In genomic region chr1:156444407-156445001, GRCh38 we compare ENCODE assay signal across 8 cellular contexts. TPM values are rescaled to one million over a fixed set of nuclear protein-coding genes. Genes with fewer than 3 reads are reported as not detected.
DNase-seq lines count a peak whose midpoint lies in the region; ATAC-seq, FAIRE-seq and TF ChIP-seq lines count a peak whose summit lies in the region.

No MANE protein-coding gene starts in this region.

- H3K27ac ChIP-seq in MM.1S (ENCODE audit: low read length): no peak overlapping the region
- H3K27ac ChIP-seq in HepG2 (ENCODE audit: extremely low read length, insufficient read depth, low read length): no peak overlapping the region

- H4K20me1 ChIP-seq in MM.1S (ENCODE audit: insufficient read depth, low read length) (no peaks in the 10 kb centered on the region), HepG2 (ENCODE audit: insufficient read depth, low read length) (no peaks in the 10 kb centered on the region; the same call in 1 of the 2 replicates)

- H3K36me3 ChIP-seq in MM.1S (replicated peaks; ENCODE audit: insufficient read depth, low read length) (no peaks in the 10 kb centered on the region), HepG2 (replicated peaks in 1 of 2; ENCODE audit: control insufficient read depth in 1 of 2, insufficient read depth in 2 of 2, low read length in 2 of 2) (no peaks in the 10 kb centered on the region)

- H3K36me3 Mint-ChIP-seq in activated CD8-positive, alpha-beta T cell treated with anti-CD3 and anti-CD28 coated beads for 36 hours (ENCODE audit: low read depth): no peaks in the 10 kb centered on the region

- CTCF ChIA-PET in activated CD8-positive, alpha-beta T cell treated with anti-CD3 and anti-CD28 coated beads for 36 hours (lab: Charles Lee): interaction anchor here (1.1 to 6.6 kb wide), 14 partner anchors 10 to 164 kb away, joined by 3 to 420 read pairs (median 26); no protein-coding TSS in a partner anchor
- CTCF ChIA-PET in HepG2 (lab: Yijun Ruan, JAX; ENCODE audit: low intra/inter-chr PET ratio, low total read pairs): interaction anchor here (0.9 to 3.9 kb wide), 4 partner anchors 25 to 88 kb away, joined by 3 to 76 read pairs (median 18); no protein-coding TSS in a partner anchor

- POLR2A ChIA-PET in activated CD8-positive, alpha-beta T cell treated with anti-CD3 and anti-CD28 coated beads for 36 hours (lab: Charles Lee): no interaction called here
- POLR2A ChIA-PET in HepG2 (lab: Yijun Ruan, JAX): interaction anchor here (1.8 kb wide), 1 partner anchor 58 kb away, joined by 21 read pairs; no protein-coding TSS in a partner anchor

- TF ChIP-seq CTCF in MM.1S (IDR thresholded peaks at IDR 0.05; ENCODE audit: low read length) (peak; percentile 80), HepG2 (CRISPR knock-in tag; IDR thresholded peaks at IDR 0.05) (peak; percentile 73)
- TF ChIP-seq CTCF in activated CD8-positive, alpha-beta T cell treated with anti-CD3 and anti-CD28 coated beads for 36 hours (IDR thresholded peaks at IDR 0.05): peak; percentile 85

- H3K27ac Mint-ChIP-seq in activated CD8-positive, alpha-beta T cell treated with anti-CD3 and anti-CD28 coated beads for 36 hours: no peak overlapping the region

- H3K9me2 ChIP-seq in MM.1S (replicated peaks; ENCODE audit: insufficient read depth, low read length): no peaks in the 10 kb centered on the region

- H3K4me3 Mint-ChIP-seq in activated CD8-positive, alpha-beta T cell treated with anti-CD3 and anti-CD28 coated beads for 36 hours: no peak overlapping the region

- no peaks in the 10 kb centered on the region for H3K9me3 Mint-ChIP-seq in activated CD8-positive, alpha-beta T cell treated with anti-CD3 and anti-CD28 coated beads for 36 hours

- in situ Hi-C loops in HepG2 (cut with HindIII; ENCODE audit: extremely low pct_ligation_motif_present, low pct_unique_long_range_greater_than_20kb): loop anchor here (10.0 kb wide), 1 partner anchor 90 kb away; no protein-coding TSS in a partner anchor

- TF ChIP-seq EP300 in HepG2 (IDR thresholded peaks at IDR 0.05; ENCODE audit: low read depth in 2 of 2, low read length in 2 of 2) (no peak), HepG2 (CRISPR knock-in tag; IDR thresholded peaks at IDR 0.05; ENCODE audit: borderline replicate concordance) (no peak)

- H3K4me2 ChIP-seq in MM.1S (ENCODE audit: low read depth, low read length) (no peak overlapping the region), HepG2 (ENCODE audit: low read depth, low read length) (no peak overlapping the region)

- peaks cover 25% of the 10 kb centered on the region for H3K4me1 Mint-ChIP-seq in activated CD8-positive, alpha-beta T cell treated with anti-CD3 and anti-CD28 coated beads for 36 hours (ENCODE audit: low read depth)

- FAIRE-seq in HepG2 (lab: Jason Lieb, UNC): peak; percentile 77

- DNase-seq in NCI-H524 (lab: John Stamatoyannopoulos, UW) (peak; percentile 44 to 72), NCI-H524 treated with DMSO at 0.1 percent for 48 hours (lab: John Stamatoyannopoulos, UW) (no peak), MM.1S (peak; percentile 48), HepG2 (ENCODE audit: low spot score) (peak; percentile 52), ureter (ENCODE audit: low spot score) (no peak)
- peak; percentile 77 for DNase-seq in activated CD8-positive, alpha-beta T cell treated with anti-CD3 and anti-CD28 coated beads for 36 hours

- H3K9ac ChIP-seq in MM.1S (ENCODE audit: low read length) (no peak overlapping the region), HepG2 (ENCODE audit: insufficient read depth, low read depth, low read length) (no peak overlapping the region)

- H3F3A ChIP-seq in MM.1S (ENCODE audit: insufficient read depth, low read length): no peaks in the 10 kb centered on the region

- WGBS in HepG2 (ENCODE audit: low lambda C conversion rate): 0% methylated on average over 1 of the region's 1 CpG

- H3K4me3 ChIP-seq in MM.1S (ENCODE audit: low read length) (no peak overlapping the region), HepG2 (replicated peaks in 1 of 3; ENCODE audit: insufficient read depth in 1 of 3, low read depth in 2 of 3, low read length in 3 of 3) (no peak overlapping the region)

- BruUV-seq in HepG2 (replicated peaks; lab: Mats Ljungman, UMichigan): no TSS peak

- H3K79me2 ChIP-seq in MM.1S (ENCODE audit: low read length): no peaks in the 10 kb centered on the region
- H3K79me2 ChIP-seq in HepG2 (ENCODE audit: insufficient read depth, low read length): no peaks in the 10 kb centered on the region

- TF ChIP-seq POLR2A in HepG2 (IDR thresholded peaks at IDR 0.05; ENCODE audit: insufficient read depth in 1 of 2, low read depth in 2 of 2, low read length in 2 of 2): no peak

- H3K4me1 ChIP-seq in MM.1S (ENCODE audit: low read length): no peaks in the 10 kb centered on the region
- no peaks in the 10 kb centered on the region for H3K4me1 ChIP-seq in HepG2 (ENCODE audit: insufficient read depth, low read length)

- intact Hi-C loops in activated CD8-positive, alpha-beta T cell treated with anti-CD3 and anti-CD28 coated beads for 36 hours (cut with micrococcal nuclease): loop anchor here (1.0 kb wide), 1 partner anchor 59 kb away; no protein-coding TSS in a partner anchor
- intact Hi-C loops in HepG2 (cut with micrococcal nuclease; ENCODE audit: unreplicated experiment): loop anchor here (1.0 kb wide), 2 partner anchors 59 to 87 kb away; no protein-coding TSS in a partner anchor

- H3K27me3 ChIP-seq in MM.1S (replicated peaks; ENCODE audit: insufficient read depth, low read length) (peaks cover 61% of the 10 kb centered on the region), HepG2 (ENCODE audit: control insufficient read depth in 1 of 2, insufficient read depth in 2 of 2, low read length in 2 of 2) (peaks cover 5 to 40% of the 10 kb centered on the region in 2 experiments; a peak in 4 of 5 replicates)

- TF ChIP-seq RAD21 in HepG2 (CRISPR knock-in tag; IDR thresholded peaks at IDR 0.05): peak; percentile 61; the same call in 1 of the 2 replicates

- H3K9me3 ChIP-seq in MM.1S (replicated peaks; ENCODE audit: insufficient read depth, low read length) (no peaks in the 10 kb centered on the region), HepG2 (ENCODE audit: low read length) (no peaks in the 10 kb centered on the region)

- peaks cover 58% of the 10 kb centered on the region for H3K27me3 Mint-ChIP-seq in activated CD8-positive, alpha-beta T cell treated with anti-CD3 and anti-CD28 coated beads for 36 hours

- H2AFZ ChIP-seq in MM.1S (ENCODE audit: low read length): no peak overlapping the region
- H2AFZ ChIP-seq in HepG2 (ENCODE audit: low read length): no peak overlapping the region

- ATAC-seq in activated CD8-positive, alpha-beta T cell treated with anti-CD3 and anti-CD28 coated beads for 36 hours: no peak
- ATAC-seq in HepG2: peak; percentile 51
- ATAC-seq in HG02588 (IDR thresholded peaks at IDR 0.05; ENCODE audit: unreplicated experiment): no peak
- no peak for ATAC-seq in GM21576 (IDR thresholded peaks at IDR 0.05; ENCODE audit: unreplicated experiment)

TF ChIP-seq in HepG2, 621 proteins besides CTCF, POLR2A, EP300 and RAD21:
- TF ChIP-seq SMC3 (IDR thresholded peaks at IDR 0.05; ENCODE audit: low read length) (peak; percentile 53), ZBTB37 (CRISPR knock-in tag; IDR thresholded peaks at IDR 0.05) (peak; percentile 31; the same call in 1 of the 2 replicates), STAG1 (CRISPR knock-in tag; IDR thresholded peaks at IDR 0.05) (peak; percentile 75), KDM6A (CRISPR knock-in tag; IDR thresholded peaks at IDR 0.05; ENCODE audit: low read depth) (no peak), ZNF24 (IDR thresholded peaks at IDR 0.05) (peak; percentile 98), CBX1 (IDR thresholded peaks at IDR 0.05; ENCODE audit: low read depth) (no peak)

RNA-seq across cellular contexts. Expression of gene MEF2D, which starts 56.1 kb away (rescaled TPM):
- total RNA-seq in activated CD8-positive, alpha-beta T cell treated with anti-CD3 and anti-CD28 coated beads for 36 hours: 10 to 100 TPM; 35.3 to 35.8 TPM
- total RNA-seq in HepG2 (2016; rRNA removed; fragmentation: Illumina TruSeq; extraction: Trizol): 1.3 and 1.6 TPM in 2 replicates
- total RNA-seq in HepG2 (2016; cell fraction: cytosol; rRNA removed; fragmentation: Illumina TruSeq; extraction: Trizol; ENCODE audit: low read depth): 0.10 and 0.18 TPM in 2 replicates
- 0.94 and 1.4 TPM in 2 replicates for total RNA-seq in HepG2 (2016; cell fraction: insoluble cytoplasmic fraction; rRNA removed; fragmentation: Illumina TruSeq; extraction: Trizol)
- 0.86 and 1.1 TPM in 2 replicates for total RNA-seq in HepG2 (2016; cell fraction: membrane; rRNA removed; fragmentation: Illumina TruSeq; extraction: Trizol)
- total RNA-seq in HepG2 (2016; cell fraction: nucleus; rRNA removed; fragmentation: Illumina TruSeq; extraction: Trizol): 1.6 and 2.1 TPM in 2 replicates
- polyA plus RNA-seq in HepG2 (2011; rRNA removed): 3.9 and 4.8 TPM in 2 replicates
- 3.4 and 4.5 TPM in 2 replicates for polyA plus RNA-seq in HepG2 (2011; cell fraction: cytosol; rRNA removed)
- polyA plus RNA-seq in HepG2 (2011; cell fraction: nucleus; rRNA removed): 16.7 and 19.0 TPM in 2 replicates
- polyA plus RNA-seq in HepG2 (2012): 7.2 and 7.9 TPM in 2 replicates
- 0.14 and 0.24 TPM in 2 replicates for polyA plus RNA-seq in HepG2 (2016; cell fraction: cytosol; fragmentation: Illumina TruSeq; extraction: Trizol; ENCODE audit: low read depth)
- 2.7 and 4.2 TPM in 2 replicates for polyA plus RNA-seq in HepG2 (2016; cell fraction: insoluble cytoplasmic fraction; fragmentation: Illumina TruSeq; extraction: Trizol; ENCODE audit: low read depth)
- polyA plus RNA-seq in HepG2 (2016; cell fraction: membrane; fragmentation: Illumina TruSeq; extraction: Trizol; ENCODE audit: low read depth): 0.64 and 0.70 TPM in 2 replicates
- polyA plus RNA-seq in HepG2 (2016; cell fraction: nucleus; fragmentation: Illumina TruSeq; extraction: Trizol; ENCODE audit: insufficient read depth, low read depth): 5.2 and 6.2 TPM in 2 replicates
- 6.9 and 12.7 TPM in 2 replicates for polyA minus RNA-seq in HepG2 (2011; rRNA and poly(A)+ RNA removed; ENCODE audit: low replicate concordance)
- polyA minus RNA-seq in HepG2 (2011; cell fraction: cytosol; rRNA and poly(A)+ RNA removed): 4.3 and 7.2 TPM in 2 replicates
- polyA minus RNA-seq in HepG2 (2011; cell fraction: nucleus; rRNA and poly(A)+ RNA removed): 5.4 and 6.3 TPM in 2 replicates
- total RNA-seq in ureter: 55.3 TPM

Comparison
In these comparisons a context has a peak if more than half of its experiments do, and no peak if none do; other contexts are left out.
1. DNase-seq: peak in NCI-H524 (2 of 2), MM.1S (single experiment), activated CD8-positive, alpha-beta T cell treated with anti-CD3 and anti-CD28 coated beads for 36 hours (single experiment) and HepG2 (single experiment); none in NCI-H524 treated with DMSO at 0.1 percent for 48 hours (single experiment) and ureter (single experiment).
2. RNA of gene MEF2D, which starts 56.1 kb away (total RNA-seq): 55.3 TPM in ureter (single experiment) and 35.3 to 35.8 TPM in activated CD8-positive, alpha-beta T cell treated with anti-CD3 and anti-CD28 coated beads for 36 hours; 0.10 to 2.1 TPM in HepG2; every median in the first group is over 10 times any median in the second.
3. Peak in every context shown above with its lines, with median percentiles within 50 percentile points of each other: CTCF ChIP-seq.